Comparison of ENCODE assay signal across 8 cellular contexts in the genomic region with DNA sequence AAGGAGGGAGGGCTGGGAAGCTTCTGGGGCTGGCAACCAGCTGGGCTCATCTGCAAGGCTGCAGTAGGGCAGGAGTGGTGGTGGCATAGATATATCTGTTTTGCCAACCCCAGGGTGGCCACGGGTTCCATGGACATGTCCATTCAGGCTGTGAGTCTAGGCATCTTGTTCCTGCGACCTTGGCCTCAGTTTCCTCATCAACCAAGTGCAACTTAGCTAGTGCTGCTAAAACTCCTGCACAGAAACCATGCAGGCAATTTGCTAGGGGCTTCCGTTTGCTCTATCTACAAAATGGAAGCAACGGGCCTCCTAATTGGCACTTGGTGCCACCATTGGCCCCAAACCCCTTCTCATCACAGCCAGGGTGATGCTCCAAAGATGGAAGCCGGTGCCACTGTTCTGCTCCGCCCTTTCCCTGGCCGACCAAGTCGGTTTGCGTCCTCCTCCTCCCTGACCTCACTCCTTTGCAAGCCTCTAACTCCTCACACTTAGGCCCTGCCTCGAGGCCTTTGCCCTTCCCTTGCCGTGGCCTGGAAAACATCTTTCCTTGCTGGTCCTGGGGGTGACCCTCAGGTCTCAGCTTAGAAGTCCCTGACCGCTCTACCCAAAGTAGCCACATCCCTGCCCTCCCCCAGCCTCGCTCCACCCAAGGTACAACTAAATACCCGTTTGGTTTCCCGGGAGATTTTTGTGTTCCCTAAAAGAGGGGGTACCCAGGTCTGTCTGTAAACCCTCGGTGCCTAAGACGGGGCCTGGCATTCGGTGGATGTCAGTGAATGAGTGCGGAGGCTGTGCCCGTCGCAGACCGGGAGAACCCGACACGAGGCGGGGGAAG. TPM values are rescaled to one million over a fixed set of nuclear protein-coding genes. Genes with fewer than 3 reads are reported as not detected.
DNase-seq lines count a peak whose midpoint lies in the region; ATAC-seq and TF ChIP-seq lines count a peak whose summit lies in the region.

No MANE protein-coding gene starts in this region.

- peaks cover 4% of the 10 kb centered on the region for H3K27me3 Mint-ChIP-seq in activated naive CD4-positive, alpha-beta T cell treated with anti-CD3 and anti-CD28 coated beads, Interleukin-2, amount 10 ng/mL, durations not matched to agents 7 days and 5 days
- no peaks in the 10 kb centered on the region for H3K27me3 Mint-ChIP-seq in type B pancreatic cell

- H3K36me3 ChIP-seq in body of pancreas (replicated peaks in 1 of 2; ENCODE audit: insufficient read depth in 1 of 2, low read depth in 2 of 2) (no peaks in the 10 kb centered on the region), lower lobe of right lung (peaks cover 11% of the 10 kb centered on the region)

- H3K27ac Mint-ChIP-seq in activated naive CD4-positive, alpha-beta T cell treated with anti-CD3 and anti-CD28 coated beads, Interleukin-2, amount 10 ng/mL, durations not matched to agents 7 days and 5 days, result peak overlapping the region; percentile 96
- H3K27ac Mint-ChIP-seq in type B pancreatic cell, result peak overlapping the region; percentile 95

- H3K4me3 ChIP-seq in body of pancreas (no peak overlapping the region), lower lobe of right lung (peak overlapping the region; percentile 98)

- H3K4me3 Mint-ChIP-seq in activated naive CD4-positive, alpha-beta T cell treated with anti-CD3 and anti-CD28 coated beads, Interleukin-2, amount 10 ng/mL, durations not matched to agents 7 days and 5 days, result peak overlapping the region; percentile 86
- H3K4me3 Mint-ChIP-seq in type B pancreatic cell, result peak overlapping the region; percentile 89

- TF ChIP-seq POLR2A in body of pancreas (IDR thresholded peaks at IDR 0.05), result no peak

- H3K4me1 Mint-ChIP-seq in activated naive CD4-positive, alpha-beta T cell treated with anti-CD3 and anti-CD28 coated beads, Interleukin-2, amount 10 ng/mL, durations not matched to agents 7 days and 5 days, result peaks cover 72% of the 10 kb centered on the region
- peaks cover 59% of the 10 kb centered on the region for H3K4me1 Mint-ChIP-seq in type B pancreatic cell (ENCODE audit: unreplicated experiment)

- CTCF ChIA-PET in activated naive CD4-positive, alpha-beta T cell treated with anti-CD3 and anti-CD28 coated beads, Interleukin-2, amount 10 ng/mL, durations not matched to agents 7 days and 5 days (lab: Charles Lee), result interaction anchor here (1.2 to 2.0 kb wide), 6 partner anchors 11 to 21 kb away, joined by 3 to 12 read pairs (median 6); no protein-coding TSS in a partner anchor

- H3K27me3 ChIP-seq in body of pancreas (no peaks in the 10 kb centered on the region), lower lobe of right lung (ENCODE audit: low read depth) (no peaks in the 10 kb centered on the region)

- ATAC-seq in body of pancreas, result no peak
- no peak for ATAC-seq in lower lobe of right lung
- no peak for ATAC-seq in GM21390 (IDR thresholded peaks at IDR 0.05; ENCODE audit: unreplicated experiment)

- DNase-seq in activated naive CD4-positive, alpha-beta T cell treated with anti-CD3 and anti-CD28 coated beads, Interleukin-2, amount 10 ng/mL, durations not matched to agents 7 days and 5 days, result no peak
- no peak for DNase-seq in activated naive CD4-positive, alpha-beta T cell treated with Interleukin-2 at 50 U/mL for 16 hours
- DNase-seq in body of pancreas (no peak), lower lobe of right lung (peak; percentile 39), type B pancreatic cell (ENCODE audit: extremely low spot score, unreplicated experiment) (no peak), NCI-H526 (lab: John Stamatoyannopoulos, UW) (no peak), NOMO-1 (lab: John Stamatoyannopoulos, UW; ENCODE audit: unreplicated experiment in 2 of 2) (no peak)

- peak overlapping the region; percentile 97 to 100 (median 99) for H3K27ac ChIP-seq in body of pancreas
- peak overlapping the region; percentile 100 for H3K27ac ChIP-seq in lower lobe of right lung

- 19 to 33% methylated on average over 15 to 25 of the region's 25 CpGs for WGBS in body of pancreas, 2 donors

- TF ChIP-seq CTCF in body of pancreas (IDR thresholded peaks at IDR 0.05) (no peak), lower lobe of right lung (IDR thresholded peaks at IDR 0.05) (no peak), type B pancreatic cell (conservative IDR thresholded peaks at IDR 0.05) (no peak)

- intact Hi-C loops in body of pancreas (cut with DNase I), result no loop called here
- intact Hi-C loops in lower lobe of right lung (cut with DNase I), result no loop called here

- H3K9me3 Mint-ChIP-seq in activated naive CD4-positive, alpha-beta T cell treated with anti-CD3 and anti-CD28 coated beads, Interleukin-2, amount 10 ng/mL, durations not matched to agents 7 days and 5 days, result no peaks in the 10 kb centered on the region
- H3K9me3 Mint-ChIP-seq in type B pancreatic cell, result no peaks in the 10 kb centered on the region

- peaks cover 41% of the 10 kb centered on the region for H3K36me3 Mint-ChIP-seq in activated naive CD4-positive, alpha-beta T cell treated with anti-CD3 and anti-CD28 coated beads, Interleukin-2, amount 10 ng/mL, durations not matched to agents 7 days and 5 days
- peaks cover 3% of the 10 kb centered on the region for H3K36me3 Mint-ChIP-seq in type B pancreatic cell

- H3K9me3 ChIP-seq in body of pancreas (no peaks in the 10 kb centered on the region), lower lobe of right lung (no peaks in the 10 kb centered on the region)

- peaks cover 73% of the 10 kb centered on the region for H3K4me1 ChIP-seq in body of pancreas
- peaks cover 70% of the 10 kb centered on the region for H3K4me1 ChIP-seq in lower lobe of right lung

RNA-seq across cellular contexts. Expression of gene SREBF1, which starts 1.2 kb away (rescaled TPM):
- 10 to 100 TPM; 22.3 to 88.0 TPM for total RNA-seq in body of pancreas
- total RNA-seq in lower lobe of right lung, result 77.2 TPM
- 81.2 and 97.0 TPM in 2 replicates for total RNA-seq in type B pancreatic cell (ENCODE audit: low replicate concordance)
